In genomic region chr12:124457287-124458219, GRCh38 we compare ENCODE assay signal across 8 cellular contexts.
A peak's percentile ranks its signal among the peaks of the same experiment; 100 is the strongest.
DNase-seq lines count a peak whose midpoint lies in the region; ATAC-seq, FAIRE-seq and TF ChIP-seq lines count a peak whose summit lies in the region.

No MANE protein-coding gene starts in this region.

- no peak for TF ChIP-seq CTCF in GM12865 (IDR thresholded peaks at IDR 0.05; ENCODE audit: insufficient read depth, low read depth, low read length, missing control alignments)
- peak in 1 of 2 experiments; percentile 12 for TF ChIP-seq CTCF in tibial artery (IDR thresholded peaks at IDR 0.05)

- H3K4me3 Mint-ChIP-seq in activated CD4-positive, alpha-beta T cell treated with anti-CD3 and anti-CD28 coated beads, Interleukin-2, amount 10 ng/mL, durations not matched to agents 24 days and 14 days: peak overlapping the region; percentile 75
- H3K4me3 Mint-ChIP-seq in naive thymus-derived CD4-positive, alpha-beta T cell: peak overlapping the region; percentile 68 to 87 (median 82)

- no peaks in the 10 kb centered on the region for H3K9me3 Mint-ChIP-seq in activated CD4-positive, alpha-beta T cell treated with anti-CD3 and anti-CD28 coated beads, Interleukin-2, amount 10 ng/mL, durations not matched to agents 24 days and 14 days
- H3K9me3 Mint-ChIP-seq in naive thymus-derived CD4-positive, alpha-beta T cell: peaks cover 0 to 5% (median 0%) of the 10 kb centered on the region in 11 donors

- H3K4me1 Mint-ChIP-seq in activated CD4-positive, alpha-beta T cell treated with anti-CD3 and anti-CD28 coated beads, Interleukin-2, amount 10 ng/mL, durations not matched to agents 24 days and 14 days: peaks cover 41% of the 10 kb centered on the region
- peaks cover 19 to 54% (median 44%) of the 10 kb centered on the region in 7 donors for H3K4me1 Mint-ChIP-seq in naive thymus-derived CD4-positive, alpha-beta T cell

- peak overlapping the region; percentile 77 for H3K27ac Mint-ChIP-seq in activated CD4-positive, alpha-beta T cell treated with anti-CD3 and anti-CD28 coated beads, Interleukin-2, amount 10 ng/mL, durations not matched to agents 24 days and 14 days
- H3K27ac Mint-ChIP-seq in naive thymus-derived CD4-positive, alpha-beta T cell: peak overlapping the region in 8 of 9 donors; percentile 15 to 92 (median 78)

- H3K4me1 ChIP-seq in ectodermal cell (ENCODE audit: control insufficient read depth, insufficient read depth, low read length): peaks cover 32% of the 10 kb centered on the region
- H3K4me1 ChIP-seq in naive thymus-derived CD4-positive, alpha-beta T cell (ENCODE audit: control insufficient read depth in 2 of 2, insufficient read depth in 2 of 2, low read length in 2 of 2): peaks cover 37 to 51% of the 10 kb centered on the region in 2 donors
- peaks cover 10 to 60% (median 49%) of the 10 kb centered on the region in 4 donors for H3K4me1 ChIP-seq in tibial artery

- DNase-seq in GM12865 (ENCODE audit: low read depth) (peak; percentile 68), tibial artery (peak; percentile 95 to 97), H54 (ENCODE audit: insufficient read length, low spot score) (no peak), NCI-H69 (lab: John Stamatoyannopoulos, UW) (no peak)
- peak; percentile 84 for DNase-seq in activated CD4-positive, alpha-beta T cell treated with anti-CD3 and anti-CD28 coated beads, Interleukin-2, amount 10 ng/mL, durations not matched to agents 24 days and 14 days
- DNase-seq in naive thymus-derived CD4-positive, alpha-beta T cell: peak; percentile 11 to 77 (median 36)

- H3K27ac ChIP-seq in ectodermal cell (ENCODE audit: insufficient read depth, low read depth, low read length, poor library complexity, severe bottlenecking): peak overlapping the region; percentile 16
- peak overlapping the region; percentile 75 for H3K27ac ChIP-seq in naive thymus-derived CD4-positive, alpha-beta T cell (ENCODE audit: low read depth, low read length)
- H3K27ac ChIP-seq in tibial artery: peak overlapping the region; percentile 80 to 94

- POLR2A ChIA-PET in naive thymus-derived CD4-positive, alpha-beta T cell (lab: Charles Lee): interaction anchor here (0.7 to 0.8 kb wide), 2 partner anchors 9 to 17 kb away, joined by 3 read pairs; no protein-coding TSS in a partner anchor

- H3K27me3 Mint-ChIP-seq in activated CD4-positive, alpha-beta T cell treated with anti-CD3 and anti-CD28 coated beads, Interleukin-2, amount 10 ng/mL, durations not matched to agents 24 days and 14 days: no peaks in the 10 kb centered on the region
- H3K27me3 Mint-ChIP-seq in naive thymus-derived CD4-positive, alpha-beta T cell: no peaks in the 10 kb centered on the region

- TF ChIP-seq POLR2A in H54 (IDR thresholded peaks at IDR 0.05; ENCODE audit: low read depth, low read length): no peak

- peaks cover 35% of the 10 kb centered on the region for H3K36me3 Mint-ChIP-seq in activated CD4-positive, alpha-beta T cell treated with anti-CD3 and anti-CD28 coated beads, Interleukin-2, amount 10 ng/mL, durations not matched to agents 24 days and 14 days (ENCODE audit: low read depth)
- peaks cover 9 to 31% (median 13%) of the 10 kb centered on the region in 5 donors for H3K36me3 Mint-ChIP-seq in naive thymus-derived CD4-positive, alpha-beta T cell

- CTCF ChIA-PET in naive thymus-derived CD4-positive, alpha-beta T cell (lab: Charles Lee): no interaction called here

- H3K4me3 ChIP-seq in GM12865 (ENCODE audit: low read depth, low read length) (peak overlapping the region; percentile 65), ectodermal cell (ENCODE audit: insufficient read depth, low read depth, low read length) (no peak overlapping the region), tibial artery (peak overlapping the region; percentile 34 to 42)
- peak overlapping the region; percentile 72 for H3K4me3 ChIP-seq in naive thymus-derived CD4-positive, alpha-beta T cell (ENCODE audit: low read length)

- intact Hi-C loops in activated CD4-positive, alpha-beta T cell treated with anti-CD3 and anti-CD28 coated beads, Interleukin-2, amount 10 ng/mL, durations not matched to agents 24 days and 14 days (cut with micrococcal nuclease): loop anchor here (1.0 to 10.0 kb wide), 6 partner anchors 9 to 467 kb away; no protein-coding TSS in a partner anchor
- intact Hi-C loops in naive thymus-derived CD4-positive, alpha-beta T cell (cut with micrococcal nuclease): loop anchor here (1.0 to 10.0 kb wide), 5 partner anchors 9 to 317 kb away; partner anchors contain the start of gene NCOR2 (in 1 of the 2)
- intact Hi-C loops in tibial artery (cut with DNase I; ENCODE audit: low total_unique reads): loop anchor here (5.0 kb wide), 2 partner anchors 75 to 110 kb away; partner anchors contain the start of gene NCOR2

- FAIRE-seq in H54 (lab: Jason Lieb, UNC): no peak

- peaks cover 5% of the 10 kb centered on the region for H3K36me3 ChIP-seq in ectodermal cell (ENCODE audit: control insufficient read depth, insufficient read depth, low read length)
- peaks cover 0 to 23% (median 0%) of the 10 kb centered on the region in 3 experiments for H3K36me3 ChIP-seq in naive thymus-derived CD4-positive, alpha-beta T cell (ENCODE audit: control insufficient read depth in 2 of 3, insufficient read depth in 3 of 3, low read length in 3 of 3)
- peaks cover 0 to 55% (median 20%) of the 10 kb centered on the region in 3 donors for H3K36me3 ChIP-seq in tibial artery

- no peaks in the 10 kb centered on the region for H3K9me3 ChIP-seq in ectodermal cell (ENCODE audit: control insufficient read depth, low read length)
- no peaks in the 10 kb centered on the region for H3K9me3 ChIP-seq in naive thymus-derived CD4-positive, alpha-beta T cell (ENCODE audit: control insufficient read depth in 2 of 3, low read length in 3 of 3)
- H3K9me3 ChIP-seq in tibial artery: no peaks in the 10 kb centered on the region

- ATAC-seq in HG03196 (IDR thresholded peaks at IDR 0.05; ENCODE audit: unreplicated experiment): peak; percentile 26
- ATAC-seq in naive thymus-derived CD4-positive, alpha-beta T cell: peak; percentile 67

- no peaks in the 10 kb centered on the region for H3K27me3 ChIP-seq in ectodermal cell (ENCODE audit: control insufficient read depth, insufficient read depth, low read length, poor library complexity, severe bottlenecking)
- H3K27me3 ChIP-seq in naive thymus-derived CD4-positive, alpha-beta T cell (ENCODE audit: control insufficient read depth in 2 of 2, insufficient read depth in 2 of 2, low read length in 2 of 2): no peaks in the 10 kb centered on the region
- H3K27me3 ChIP-seq in tibial artery: no peaks in the 10 kb centered on the region

- 90% methylated on average over 37 of the region's 37 CpGs for WGBS in ectodermal cell, 2 experiments

Comparison
In these comparisons a context has a peak if more than half of its experiments do, and no peak if none do; other contexts are left out.
1. DNase-seq: peak in GM12865 (single experiment), activated CD4-positive, alpha-beta T cell treated with anti-CD3 and anti-CD28 coated beads, Interleukin-2, amount 10 ng/mL, durations not matched to agents 24 days and 14 days (single experiment), naive thymus-derived CD4-positive, alpha-beta T cell (9 of 9) and tibial artery (2 of 2); none in H54 (single experiment) and NCI-H69 (single experiment).
2. H3K27ac ChIP-seq: peak in every context shown above with its lines; median percentile 87 in tibial artery; 75 in naive thymus-derived CD4-positive, alpha-beta T cell; 16 in ectodermal cell.